In genomic region chr1:116496380-116496779, GRCh38 we compare ENCODE assay signal across 12 cellular contexts.
A peak's percentile ranks its signal among the peaks of the same experiment; 100 is the strongest.
DNase-seq lines count a peak whose midpoint lies in the region; ATAC-seq and TF ChIP-seq lines count a peak whose summit lies in the region.
"Had no signal": no experiment of that assay in that cellular context is flagged by ENCODE, and none has a peak within 500 bp of the region (broad histone marks: within the 10 kb centered on the region; RNA-seq: fewer than 3 reads in every experiment).

No MANE protein-coding gene starts in this region.

- peak; percentile 68 for ATAC-seq in Right ventricle myocardium inferior

- H3K27ac ChIP-seq in breast epithelium: peak overlapping the region; percentile 2 to 16

- H3K4me1 ChIP-seq in breast epithelium: no peaks in the 10 kb centered on the region

- intact Hi-C loops in Right ventricle myocardium inferior (cut with DNase I) (loop anchor here (5.0 kb wide), 1 partner anchor 689 kb away; no protein-coding TSS in a partner anchor), cardiac septum (cut with DNase I) (no loop called here), breast epithelium (cut with DNase I; ENCODE audit: low total_unique reads) (no loop called here), lower leg skin (cut with DNase I; ENCODE audit: low total_unique reads) (loop anchor here (10.0 kb wide), 1 partner anchor 132 kb away; no protein-coding TSS in a partner anchor)

- H3K4me3 ChIP-seq in breast epithelium (no peak overlapping the region), lower leg skin (ENCODE audit: low read depth, poor library complexity, severe bottlenecking) (no peak overlapping the region)
- H3K4me3 ChIP-seq: spleen had no signal

- no peaks in the 10 kb centered on the region for H3K9me3 ChIP-seq in breast epithelium
- H3K9me3 ChIP-seq: BE2C, spleen had no signal

- DNase-seq in Right ventricle myocardium inferior (ENCODE audit: missing footprints) (peak; percentile 82), cardiac septum (ENCODE audit: low spot score) (no peak), breast epithelium (ENCODE audit: low spot score in 2 of 2) (no peak), lower leg skin (ENCODE audit: low spot score in 2 of 2) (peak; percentile 54 to 91), NCI-H524 treated with DMSO at 0.1 percent for 48 hours (lab: John Stamatoyannopoulos, UW) (no peak), superior temporal gyrus (ENCODE audit: extremely low spot score) (no peak), HK-2 (ENCODE audit: unreplicated experiment) (no peak)
- DNase-seq in stimulated activated CD4-positive, alpha-beta T cell treated with anti-CD3 and anti-CD28 coated beads, Interleukin-12 subunit alpha, Interleukin-12 subunit beta, amount 100 ng/mL, for 4 hours: no peak
- DNase-seq: activated naive CD4-positive, alpha-beta T cell treated with Interleukin-2 at 50 U/mL for 16 hours; BE2C; NCI-H510A treated with DMSO at 0.1 percent for 48 hours; spleen had no signal

- no peaks in the 10 kb centered on the region for H3K27me3 ChIP-seq in breast epithelium
- H3K27me3 ChIP-seq: BE2C, spleen had no signal

- no peaks in the 10 kb centered on the region for H3K36me3 ChIP-seq in breast epithelium
- H3K36me3 ChIP-seq: BE2C, spleen had no signal

- TF ChIP-seq POLR2A in breast epithelium (IDR thresholded peaks at IDR 0.05) (no peak), lower leg skin (IDR thresholded peaks at IDR 0.05) (no peak)

- WGBS in lower leg skin, 2 donors: 53 to 60% methylated on average over 3 of the region's 3 CpGs

- TF ChIP-seq CTCF in breast epithelium (IDR thresholded peaks at IDR 0.05): no peak
- no peak for TF ChIP-seq CTCF in lower leg skin (IDR thresholded peaks at IDR 0.05)

Comparison
In these comparisons a context has a peak if more than half of its experiments do, and no peak if none do; other contexts are left out.
1. DNase-seq: peak in Right ventricle myocardium inferior (single experiment) and lower leg skin (2 of 2); none in cardiac septum (single experiment), breast epithelium (0 of 2), NCI-H524 treated with DMSO at 0.1 percent for 48 hours (single experiment), superior temporal gyrus (single experiment), stimulated activated CD4-positive, alpha-beta T cell treated with anti-CD3 and anti-CD28 coated beads, Interleukin-12 subunit alpha, Interleukin-12 subunit beta, amount 100 ng/mL, for 4 hours (single experiment) and HK-2 (single experiment).
2. intact Hi-C loops: an anchor here in Right ventricle myocardium inferior (5.0 kb wide) and lower leg skin (10.0 kb wide); none called in cardiac septum and breast epithelium.